25 cellular contexts compared by ENCODE assay signal in the genomic region with DNA sequence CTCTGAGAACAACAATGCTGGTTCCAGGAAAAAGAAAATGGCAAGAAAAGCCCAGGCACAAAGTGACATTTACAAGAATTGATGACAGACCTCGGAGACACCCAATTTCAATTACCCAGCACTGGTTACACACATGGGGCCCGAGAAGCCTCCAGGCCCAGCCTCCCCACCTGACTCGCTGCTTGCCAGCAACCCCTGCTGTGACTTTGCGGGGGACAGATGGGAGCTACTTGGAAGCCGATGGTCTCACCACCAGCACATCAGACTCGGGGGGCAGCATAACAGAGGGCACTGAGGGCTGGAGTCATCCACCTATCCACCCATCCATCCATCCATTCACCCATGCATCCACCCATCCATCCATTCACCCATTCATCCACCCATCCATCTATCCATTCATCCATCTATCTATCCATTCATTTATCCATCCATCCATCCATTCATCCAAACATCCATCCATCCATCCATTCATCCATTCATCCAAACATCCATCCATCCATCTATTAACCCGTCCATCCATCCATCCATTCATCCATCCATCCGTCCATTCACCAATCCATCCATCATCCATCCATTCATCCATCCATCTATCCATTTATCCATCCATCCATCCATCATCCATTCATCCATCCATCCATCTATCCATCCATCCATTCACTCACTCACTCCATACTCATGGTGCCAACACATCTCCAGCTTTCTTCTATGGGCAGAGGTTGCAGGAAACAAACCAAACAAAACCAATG.
"Had no signal": no experiment of that assay in that cellular context is flagged by ENCODE, and none has a peak within 500 bp of the region (broad histone marks: within the 10 kb centered on the region; RNA-seq: fewer than 3 reads in every experiment).

No MANE protein-coding gene starts in this region.

- H3K4me3 Mint-ChIP-seq: activated B cell treated with CpG ODN at 0.5 μM for 24 hours; activated naive CD4-positive, alpha-beta T cell treated with anti-CD3 and anti-CD28 coated beads, Interleukin-2, amount 50 U/mL, for 24 hours; activated T-helper 1 cell treated with anti-CD3 and anti-CD28 coated beads, Interleukin-12 subunit alpha, Interleukin-12 subunit beta, Interleukin-2, Interleukin-4 antibody, amounts not matched to agents 30 ng/mL and 10 ng/mL and 1 ng/mL, durations not matched to agents 14 hours and 24 hours and 36 hours; central memory CD8-positive, alpha-beta T cell; nephron progenitor cell; T-helper 2 cell treated with Interferon-gamma antibody and Interleukin-4, amounts not matched to agents 5 μg/mL and 100 μg/mL, for 36 hours had no signal

- H2AFZ ChIP-seq: hepatocyte, parathyroid adenoma had no signal

- H3K9me3 ChIP-seq: breast epithelium, gastroesophageal sphincter, right atrium auricular region, thoracic aorta, upper lobe of left lung had no signal

- H3K27ac ChIP-seq: breast epithelium, gastroesophageal sphincter, hepatocyte, parathyroid adenoma, right atrium auricular region, thoracic aorta, upper lobe of left lung had no signal

- H3K9me3 Mint-ChIP-seq: activated B cell treated with CpG ODN at 0.5 μM for 24 hours; activated naive CD4-positive, alpha-beta T cell treated with anti-CD3 and anti-CD28 coated beads, Interleukin-2, amount 50 U/mL, for 24 hours; activated T-helper 1 cell treated with anti-CD3 and anti-CD28 coated beads, Interleukin-12 subunit alpha, Interleukin-12 subunit beta, Interleukin-2, Interleukin-4 antibody, amounts not matched to agents 30 ng/mL and 10 ng/mL and 1 ng/mL, durations not matched to agents 14 hours and 24 hours and 36 hours; central memory CD8-positive, alpha-beta T cell; T-helper 2 cell treated with Interferon-gamma antibody and Interleukin-4, amounts not matched to agents 5 μg/mL and 100 μg/mL, for 36 hours had no signal

- H3K4me3 ChIP-seq: breast epithelium, gastroesophageal sphincter, hepatocyte, right atrium auricular region, thoracic aorta, upper lobe of left lung had no signal

- H3K4me1 ChIP-seq: breast epithelium, gastroesophageal sphincter, parathyroid adenoma, right atrium auricular region, upper lobe of left lung had no signal

- H3K27me3 ChIP-seq: hepatocyte, right atrium auricular region, upper lobe of left lung had no signal

- DNase-seq: activated B cell treated with CpG ODN at 0.5 μM for 24 hours; activated CD4-positive, alpha-beta T cell treated with anti-CD3 and anti-CD28 coated beads for 4 hours; activated CD4-positive, alpha-beta T cell treated with anti-CD3 and anti-CD28 coated beads, Interleukin-2, amount 50 U/mL, for 4 hours; activated CD8-positive, alpha-beta memory T cell treated with anti-CD3 and anti-CD28 coated beads for 24 hours; activated gamma-delta T cell treated with Interleukin-2 at 50 U/mL for 16 hours; effector memory CD4-positive, alpha-beta T cell; left cardiac atrium; left ventricle myocardium superior; nephron progenitor cell; nucleus accumbens; stimulated activated CD4-positive, alpha-beta T cell treated with anti-CD3 and anti-CD28 coated beads, Interleukin-15, amount 100 ng/mL, for 24 hours; stimulated activated CD4-positive, alpha-beta T cell treated with anti-CD3 and anti-CD28 coated beads, Interleukin-2, amount 100 ng/mL, for 24 hours; stimulated activated naive CD4-positive, alpha-beta T cell treated with Interleukin-2 at 50 U/mL for 16 hours; T-helper 1 cell; upper lobe of left lung had no signal

- H3K27ac Mint-ChIP-seq: activated B cell treated with CpG ODN at 0.5 μM for 24 hours; activated naive CD4-positive, alpha-beta T cell treated with anti-CD3 and anti-CD28 coated beads, Interleukin-2, amount 50 U/mL, for 24 hours; activated T-helper 1 cell treated with anti-CD3 and anti-CD28 coated beads, Interleukin-12 subunit alpha, Interleukin-12 subunit beta, Interleukin-2, Interleukin-4 antibody, amounts not matched to agents 30 ng/mL and 10 ng/mL and 1 ng/mL, durations not matched to agents 14 hours and 24 hours and 36 hours; nephron progenitor cell; T-helper 2 cell treated with Interferon-gamma antibody and Interleukin-4, amounts not matched to agents 5 μg/mL and 100 μg/mL, for 36 hours had no signal

- H3K36me3 ChIP-seq: breast epithelium, gastroesophageal sphincter, right atrium auricular region, thoracic aorta, upper lobe of left lung had no signal

- ATAC-seq: gastroesophageal sphincter, left cardiac atrium, left ventricle myocardium superior had no signal

- H3K9ac ChIP-seq: parathyroid adenoma had no signal

- H3K4me2 ChIP-seq: hepatocyte had no signal

- H3K4me1 Mint-ChIP-seq: activated B cell treated with CpG ODN at 0.5 μM for 24 hours; activated naive CD4-positive, alpha-beta T cell treated with anti-CD3 and anti-CD28 coated beads, Interleukin-2, amount 50 U/mL, for 24 hours; central memory CD8-positive, alpha-beta T cell; nephron progenitor cell had no signal

- H3K36me3 Mint-ChIP-seq: activated naive CD4-positive, alpha-beta T cell treated with anti-CD3 and anti-CD28 coated beads, Interleukin-2, amount 50 U/mL, for 24 hours had no signal
